In genomic region chr5:173025651-173026050, GRCh38 we compare ENCODE assay signal across 31 cellular contexts. TPM values are rescaled to one million over a fixed set of nuclear protein-coding genes. Genes with fewer than 3 reads are reported as not detected.
DNase-seq lines count a peak whose midpoint lies in the region; ATAC-seq and TF ChIP-seq lines count a peak whose summit lies in the region.
"Had no signal": no experiment of that assay in that cellular context is flagged by ENCODE, and none has a peak within 500 bp of the region (broad histone marks: within the 10 kb centered on the region; RNA-seq: fewer than 3 reads in every experiment).

No MANE protein-coding gene starts in this region.

- H3K27ac Mint-ChIP-seq in activated naive CD4-positive, alpha-beta T cell treated with anti-CD3 and anti-CD28 coated beads, Interleukin-2, amount 50 U/mL, for 72 hours, result peak overlapping the region; percentile 66 to 88
- peak overlapping the region; percentile 15 to 39 for H3K27ac Mint-ChIP-seq in T-cell
- peak overlapping the region; percentile 28 for H3K27ac Mint-ChIP-seq in stimulated activated naive B cell treated with anti-CD40 and anti-IgM and Interleukin-4, amounts not matched to agents 10 μg/mL and 1 μg/mL and 100 μg/mL, for 72 hours
- H3K27ac Mint-ChIP-seq: memory B cell had no signal

- POLR2A ChIA-PET in T-cell (lab: Charles Lee), result no interaction called here

- H3K27me3 Mint-ChIP-seq in T-cell, result no peaks in the 10 kb centered on the region
- no peaks in the 10 kb centered on the region for H3K27me3 Mint-ChIP-seq in stimulated activated naive B cell treated with anti-CD40 and anti-IgM and Interleukin-4, amounts not matched to agents 10 μg/mL and 1 μg/mL and 100 μg/mL, for 72 hours
- H3K27me3 Mint-ChIP-seq: activated naive CD4-positive, alpha-beta T cell treated with anti-CD3 and anti-CD28 coated beads, Interleukin-2, amount 50 U/mL, for 24 hours; effector memory CD8-positive, alpha-beta T cell; memory B cell; stimulated activated naive CD8-positive, alpha-beta T cell treated with anti-CD3 and anti-CD28 coated beads, Interleukin-15, Interleukin-2, amounts not matched to agents 100 ng/mL and 50 ng/mL, for 24 hours had no signal

- ATAC-seq in activated naive CD4-positive, alpha-beta T cell treated with anti-CD3 and anti-CD28 coated beads, Interleukin-2, amount 50 U/mL, for 72 hours, result no peak
- ATAC-seq in T-cell (replicated peaks in 1 of 4), result no peak
- no peak for ATAC-seq in stimulated activated naive B cell treated with anti-CD40 and anti-IgM and Interleukin-4, amounts not matched to agents 10 μg/mL and 1 μg/mL and 100 μg/mL, for 72 hours (replicated peaks)
- ATAC-seq: effector memory CD8-positive, alpha-beta T cell; left lobe of liver had no signal

- H3K9me3 Mint-ChIP-seq in activated naive CD4-positive, alpha-beta T cell treated with anti-CD3 and anti-CD28 coated beads, Interleukin-2, amount 50 U/mL, for 72 hours, result no peaks in the 10 kb centered on the region
- no peaks in the 10 kb centered on the region for H3K9me3 Mint-ChIP-seq in T-cell
- peaks cover 0 to 2% of the 10 kb centered on the region in 2 donors for H3K9me3 Mint-ChIP-seq in stimulated activated naive B cell treated with anti-CD40 and anti-IgM and Interleukin-4, amounts not matched to agents 10 μg/mL and 1 μg/mL and 100 μg/mL, for 72 hours
- H3K9me3 Mint-ChIP-seq: activated naive CD4-positive, alpha-beta T cell treated with anti-CD3 and anti-CD28 coated beads, Interleukin-2, amount 50 U/mL, for 24 hours; effector memory CD8-positive, alpha-beta T cell; memory B cell; stimulated activated naive CD8-positive, alpha-beta T cell treated with anti-CD3 and anti-CD28 coated beads, Interleukin-15, Interleukin-2, amounts not matched to agents 100 ng/mL and 50 ng/mL, for 24 hours had no signal

- no peak overlapping the region for H3K4me3 ChIP-seq in fibroblast of villous mesenchyme (ENCODE audit: low read depth, low read length)
- H3K4me3 ChIP-seq: ascending aorta, cardiac muscle cell, GM23248, Peyer's patch, thoracic aorta, vagina had no signal

- TF ChIP-seq CTCF in fibroblast of villous mesenchyme (IDR thresholded peaks at IDR 0.05; ENCODE audit: insufficient read depth, low read depth, low read length), result no peak

- H3K36me3 Mint-ChIP-seq in activated naive CD4-positive, alpha-beta T cell treated with anti-CD3 and anti-CD28 coated beads, Interleukin-2, amount 50 U/mL, for 72 hours, result peaks cover 0 to 32% of the 10 kb centered on the region in 2 donors
- H3K36me3 Mint-ChIP-seq in T-cell, result peaks cover 25% of the 10 kb centered on the region
- peaks cover 30 to 32% of the 10 kb centered on the region in 2 donors for H3K36me3 Mint-ChIP-seq in stimulated activated naive B cell treated with anti-CD40 and anti-IgM and Interleukin-4, amounts not matched to agents 10 μg/mL and 1 μg/mL and 100 μg/mL, for 72 hours

- DNase-seq in activated naive CD4-positive, alpha-beta T cell treated with anti-CD3 and anti-CD28 coated beads, Interleukin-2, amount 50 U/mL, for 72 hours (ENCODE audit: low spot score in 2 of 2), result no peak
- DNase-seq in activated naive CD4-positive, alpha-beta T cell (lab: John Stamatoyannopoulos, UW), result no peak
- no peak for DNase-seq in T-cell
- peak; percentile 61 for DNase-seq in fibroblast of villous mesenchyme (ENCODE audit: low read depth)
- DNase-seq in stimulated activated naive B cell treated with anti-CD40 and anti-IgM and Interleukin-4, amounts not matched to agents 10 μg/mL and 1 μg/mL and 100 μg/mL, for 72 hours, result no peak
- no peak for DNase-seq in Ammon's horn (ENCODE audit: low spot score)
- no peak for DNase-seq in NCI-H2107 (lab: John Stamatoyannopoulos, UW)
- DNase-seq in stimulated activated naive CD4-positive, alpha-beta T cell (lab: John Stamatoyannopoulos, UW), result no peak
- DNase-seq: activated CD4-positive, alpha-beta T cell treated with anti-CD3 and anti-CD28 coated beads for 48 hours; BE2C; cortex of kidney; DMS79; effector memory CD8-positive, alpha-beta T cell; GDM1; GM23248; NCI-H1048; NCI-H446 treated with DMSO at 0.1 percent for 48 hours; NCI-H82; retina; SIG-M5; small intestine; T-helper 9 cell had no signal

- CTCF ChIA-PET in T-cell (lab: Charles Lee), result interaction anchor here (0.7 to 0.9 kb wide), 2 partner anchors 9 to 17 kb away, joined by 4 read pairs; no protein-coding TSS in a partner anchor

- no peak overlapping the region for H3K4me3 Mint-ChIP-seq in T-cell
- no peak overlapping the region for H3K4me3 Mint-ChIP-seq in stimulated activated naive B cell treated with anti-CD40 and anti-IgM and Interleukin-4, amounts not matched to agents 10 μg/mL and 1 μg/mL and 100 μg/mL, for 72 hours
- H3K4me3 Mint-ChIP-seq: activated naive CD4-positive, alpha-beta T cell treated with anti-CD3 and anti-CD28 coated beads, Interleukin-2, amount 50 U/mL, for 24 hours; effector memory CD8-positive, alpha-beta T cell; memory B cell; stimulated activated naive CD8-positive, alpha-beta T cell treated with anti-CD3 and anti-CD28 coated beads, Interleukin-15, Interleukin-2, amounts not matched to agents 100 ng/mL and 50 ng/mL, for 24 hours had no signal

- H3K4me1 Mint-ChIP-seq in T-cell, result peaks cover 8 to 20% (median 19%) of the 10 kb centered on the region in 3 donors
- H3K4me1 Mint-ChIP-seq in stimulated activated naive B cell treated with anti-CD40 and anti-IgM and Interleukin-4, amounts not matched to agents 10 μg/mL and 1 μg/mL and 100 μg/mL, for 72 hours, result peaks cover 0 to 9% of the 10 kb centered on the region in 2 donors

RNA-seq across cellular contexts. Expression of gene CREBRF, which starts 30.5 kb away (rescaled TPM):
- total RNA-seq in activated naive CD4-positive, alpha-beta T cell treated with anti-CD3 and anti-CD28 coated beads, Interleukin-2, amount 50 U/mL, for 72 hours, result 10 to 100 TPM; 12.7 to 39.6 TPM
- 10 to 100 TPM; 77.8 to 94.7 (median 89.7) TPM for total RNA-seq in T-cell
- total RNA-seq in fibroblast of villous mesenchyme, result 8.1 and 15.5 TPM in 2 replicates

RNA-seq across cellular contexts. Expression of gene ATP6V0E1, which starts 42.1 kb away (rescaled TPM):
- total RNA-seq in activated naive CD4-positive, alpha-beta T cell treated with anti-CD3 and anti-CD28 coated beads, Interleukin-2, amount 50 U/mL, for 72 hours, result 10 to 100 TPM; 84.7 to 88.3 TPM
- total RNA-seq in T-cell (100 to 1,000 TPM in 4 of 5 donors, 10 to 100 TPM in 1; 81.6 to 156 (median 132) TPM), fibroblast of villous mesenchyme (142 and 177 TPM in 2 replicates)

Comparison
In these comparisons a context has a peak if more than half of its experiments do, and no peak if none do; other contexts are left out.
1. H3K27ac Mint-ChIP-seq: peak in every context shown above with its lines; median percentile 77 in activated naive CD4-positive, alpha-beta T cell treated with anti-CD3 and anti-CD28 coated beads, Interleukin-2, amount 50 U/mL, for 72 hours; 28 in stimulated activated naive B cell treated with anti-CD40 and anti-IgM and Interleukin-4, amounts not matched to agents 10 μg/mL and 1 μg/mL and 100 μg/mL, for 72 hours; 27 in T-cell.